In the genomic region with DNA sequence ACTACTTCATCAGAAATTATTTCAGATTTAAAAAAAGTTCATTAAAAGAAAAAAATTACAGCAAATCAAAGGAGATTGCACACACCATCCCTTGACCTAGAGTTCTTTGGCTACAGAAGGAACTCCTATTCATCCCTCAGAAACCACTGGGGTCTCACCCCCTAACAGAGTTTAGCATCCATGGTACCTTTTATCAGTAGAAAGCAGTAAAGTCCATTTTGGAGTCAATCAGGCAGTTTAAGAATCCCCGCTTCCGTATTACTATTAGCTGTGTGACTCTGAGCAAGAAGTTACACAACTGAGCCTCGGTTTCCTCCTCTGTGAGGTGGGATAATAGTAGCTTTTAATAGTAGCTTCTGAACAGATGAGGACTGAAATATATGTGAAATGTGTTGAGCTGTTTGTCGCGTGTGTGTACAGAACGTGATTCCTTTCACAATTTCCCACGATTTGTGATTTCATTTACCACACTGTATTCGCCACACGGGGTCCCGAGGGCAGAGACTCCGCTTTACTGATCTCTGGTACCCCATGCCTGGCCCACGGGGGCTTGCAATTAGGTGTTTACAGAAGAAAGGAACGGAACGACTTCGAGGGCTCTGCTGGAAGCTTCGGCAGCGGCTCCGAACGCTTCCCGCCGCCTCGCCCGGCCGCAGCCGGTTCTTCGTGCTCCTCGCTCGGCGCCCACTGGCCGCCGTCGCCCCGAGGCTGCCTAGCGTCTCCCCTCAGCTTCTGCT, we compare ENCODE assay signal across 8 cellular contexts.
DNase-seq lines count a peak whose midpoint lies in the region; ATAC-seq and TF ChIP-seq lines count a peak whose summit lies in the region.

No MANE protein-coding gene starts in this region.

- TF ChIP-seq POLR2A in transverse colon (IDR thresholded peaks at IDR 0.05), result no peak

- CTCF ChIA-PET in RWPE1 (lab: Yijun Ruan, JAX), result interaction anchor here (0.6 to 0.7 kb wide), 2 partner anchors 98 to 383 kb away, joined by 3 read pairs; no protein-coding TSS in a partner anchor

- H3K27me3 ChIP-seq in transverse colon, result no peaks in the 10 kb centered on the region

- no peak for ATAC-seq in HG03159 (IDR thresholded peaks at IDR 0.05; ENCODE audit: unreplicated experiment)

- no peaks in the 10 kb centered on the region for H3K36me3 ChIP-seq in transverse colon

- WGBS in transverse colon (ENCODE audit: low coverage in 1 of 2), 2 donors, result 2 to 13% methylated on average over 24 to 31 of the region's 34 CpGs

- POLR2A ChIA-PET in RWPE1 (lab: Yijun Ruan, JAX; ENCODE audit: low non-redundant PET), result interaction anchor here (2.2 kb wide), 2 partner anchors 30 to 121 kb away, joined by 12 to 13 read pairs; partner anchors contain the start of gene EIF4G2

- in situ Hi-C loops in transverse colon (cut with MboI; ENCODE audit: low pct_ligation_motif_present in 1 of 4, low pct_unique_long_range_greater_than_20kb in 1 of 4, low sequenced_read_pairs in 3 of 4), result loop anchor here in 3 of 4 donors (5.0 to 25.0 kb wide), 3 partner anchors 92 to 857 kb away; no protein-coding TSS in a partner anchor

- intact Hi-C loops in transverse colon (cut with DNase I; ENCODE audit: low total_unique reads), result loop anchor here (2.0 to 10.0 kb wide), 4 partner anchors 72 to 857 kb away; partner anchors contain the start of genes EIF4G2 and ZBED5

- no peak for TF ChIP-seq EP300 in transverse colon (IDR thresholded peaks at IDR 0.05; ENCODE audit: low read depth)

- peaks cover 21 to 76% (median 43%) of the 10 kb centered on the region in 4 donors for H3K4me1 ChIP-seq in transverse colon

- TF ChIP-seq CTCF in RWPE1 (conservative IDR thresholded peaks at IDR 0.05; ENCODE audit: low read depth) (no peak), transverse colon (IDR thresholded peaks at IDR 0.05) (no peak)

- H3K27ac ChIP-seq in RWPE1 (peak overlapping the region; percentile 95), cingulate gyrus (ENCODE audit: low read depth, low read length) (peak overlapping the region; percentile 87), transverse colon (peak overlapping the region; percentile 94 to 98 (median 96))

- no peaks in the 10 kb centered on the region for H3K9me3 ChIP-seq in transverse colon

- H3K4me3 ChIP-seq in transverse colon, result peak overlapping the region; percentile 54 to 92 (median 63)

- peak; percentile 9 for DNase-seq in stimulated activated CD4-positive, alpha-beta T cell treated with anti-CD3 and anti-CD28 coated beads, Interleukin-12 subunit alpha, Interleukin-12 subunit beta, amount 100 ng/mL, for 4 hours
- no peak for DNase-seq in stimulated activated CD4-positive, alpha-beta T cell treated with anti-CD3 and anti-CD28 coated beads, Interleukin-1b, Interleukin-23, amount 100 ng/mL, for 48 hours
- DNase-seq in RWPE1 (ENCODE audit: low spot score), result peak; percentile 28
- peak; percentile 22 to 31 for DNase-seq in lung microvascular endothelial cell (ENCODE audit: low read depth in 2 of 2)
- DNase-seq in transverse colon, result peak; percentile 27
- no peak for DNase-seq in LoVo (ENCODE audit: low spot score)

Comparison
In these comparisons a context has a peak if more than half of its experiments do, and no peak if none do; other contexts are left out.
1. DNase-seq: peak in stimulated activated CD4-positive, alpha-beta T cell treated with anti-CD3 and anti-CD28 coated beads, Interleukin-12 subunit alpha, Interleukin-12 subunit beta, amount 100 ng/mL, for 4 hours (single experiment), RWPE1 (single experiment), lung microvascular endothelial cell (2 of 2) and transverse colon (single experiment); none in stimulated activated CD4-positive, alpha-beta T cell treated with anti-CD3 and anti-CD28 coated beads, Interleukin-1b, Interleukin-23, amount 100 ng/mL, for 48 hours (single experiment) and LoVo (single experiment).
2. Peak in every context shown above with its lines, with median percentiles within 50 percentile points of each other: H3K27ac ChIP-seq.